Comparison of ENCODE assay signal across 8 cellular contexts in the genomic region with DNA sequence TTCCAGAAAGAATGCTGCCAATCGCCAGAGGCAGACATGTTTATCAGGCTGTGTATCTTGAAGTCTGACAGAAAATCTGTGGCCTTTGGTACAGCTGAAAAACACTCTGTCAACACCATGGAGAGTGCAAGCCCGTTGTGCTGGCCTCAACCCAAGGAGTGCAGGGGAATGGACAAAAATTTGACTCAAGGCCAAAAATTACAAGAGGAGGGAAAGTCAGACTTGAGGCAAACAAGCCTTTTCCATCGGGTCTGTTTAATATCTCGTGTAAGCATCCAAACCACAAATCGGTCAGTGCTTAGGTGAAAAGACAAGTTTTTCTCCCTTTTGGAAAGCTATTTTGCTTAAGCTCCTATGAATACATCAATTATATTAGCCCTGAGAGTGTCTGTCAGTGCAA.
DNase-seq lines count a peak whose midpoint lies in the region; ATAC-seq and TF ChIP-seq lines count a peak whose summit lies in the region.

No MANE protein-coding gene starts in this region.

- in situ Hi-C loops in T47D (cut with HindIII; ENCODE audit: low pct_unique_long_range_greater_than_20kb, low sequenced_read_pairs) = loop anchor here (25.0 kb wide), 1 partner anchor 459 kb away; no protein-coding TSS in a partner anchor

- WGBS in right lobe of liver (ENCODE audit: insufficient coverage, low coverage, low lambda C conversion rate, missing lambda C conversion rate) = 26% methylated on average over 5 of the region's 5 CpGs
- 21 to 28% methylated on average over 5 of the region's 5 CpGs for WGBS in tibial nerve, 2 donors

- H3K9me3 ChIP-seq in MG63 (no peaks in the 10 kb centered on the region), right lobe of liver (no peaks in the 10 kb centered on the region), tibial nerve (no peaks in the 10 kb centered on the region)

- peaks cover under 1% of the 10 kb centered on the region for H3K36me3 Mint-ChIP-seq in activated naive CD4-positive, alpha-beta T cell treated with anti-CD3 and anti-CD28 coated beads, Interleukin-2, amount 10 ng/mL, durations not matched to agents 7 days and 5 days
- peaks cover 3% of the 10 kb centered on the region for H3K36me3 Mint-ChIP-seq in natural killer cell treated with Interleukin-12 subunit alpha and Interleukin-12 subunit beta and Interleukin-15 and Interleukin-18, amount 100 ng/mL, for 72 hours

- TF ChIP-seq CTCF in right lobe of liver (IDR thresholded peaks at IDR 0.05) (no peak), tibial nerve (IDR thresholded peaks at IDR 0.05) (no peak)

- peaks cover 38% of the 10 kb centered on the region for H3K27me3 Mint-ChIP-seq in activated naive CD4-positive, alpha-beta T cell treated with anti-CD3 and anti-CD28 coated beads, Interleukin-2, amount 10 ng/mL, durations not matched to agents 7 days and 5 days
- peaks cover 42 to 70% of the 10 kb centered on the region in 2 donors for H3K27me3 Mint-ChIP-seq in natural killer cell treated with Interleukin-12 subunit alpha and Interleukin-12 subunit beta and Interleukin-15 and Interleukin-18, amount 100 ng/mL, for 72 hours

- H3K4me3 Mint-ChIP-seq in activated naive CD4-positive, alpha-beta T cell treated with anti-CD3 and anti-CD28 coated beads, Interleukin-2, amount 10 ng/mL, durations not matched to agents 7 days and 5 days = no peak overlapping the region
- no peak overlapping the region for H3K4me3 Mint-ChIP-seq in natural killer cell treated with Interleukin-12 subunit alpha and Interleukin-12 subunit beta and Interleukin-15 and Interleukin-18, amount 100 ng/mL, for 72 hours

- intact Hi-C loops in right lobe of liver (cut with DNase I) = no loop called here

- no peak overlapping the region for H3K27ac ChIP-seq in right lobe of liver
- H3K27ac ChIP-seq in tibial nerve = peak overlapping the region in 2 of 4 donors; percentile 58 to 90

- H3K27me3 ChIP-seq in MG63 = no peaks in the 10 kb centered on the region
- H3K27me3 ChIP-seq in right lobe of liver = peaks cover 0 to 10% of the 10 kb centered on the region in 2 donors
- H3K27me3 ChIP-seq in tibial nerve = peaks cover 0 to 16% of the 10 kb centered on the region in 2 donors

- no peaks in the 10 kb centered on the region for H3K4me1 ChIP-seq in right lobe of liver
- peaks cover 4 to 76% (median 9%) of the 10 kb centered on the region in 4 donors for H3K4me1 ChIP-seq in tibial nerve

- no peak overlapping the region for H3K4me3 ChIP-seq in MG63
- H3K4me3 ChIP-seq in right lobe of liver = no peak overlapping the region
- H3K4me3 ChIP-seq in tibial nerve = no peak overlapping the region

- H3K36me3 ChIP-seq in MG63 (no peaks in the 10 kb centered on the region), right lobe of liver (no peaks in the 10 kb centered on the region), tibial nerve (no peaks in the 10 kb centered on the region)

- ATAC-seq in right lobe of liver = peak; percentile 41 to 57 (median 50)
- ATAC-seq in natural killer cell treated with Interleukin-12 subunit alpha and Interleukin-12 subunit beta and Interleukin-15 and Interleukin-18, amount 100 ng/mL, for 72 hours = no peak

- no peak for TF ChIP-seq POLR2A in right lobe of liver (IDR thresholded peaks at IDR 0.05)
- no peak for TF ChIP-seq POLR2A in tibial nerve (IDR thresholded peaks at IDR 0.05)

- DNase-seq in MG63 (peak; percentile 65), T47D (ENCODE audit: low read depth in 1 of 2, low spot score in 1 of 2) (peak; percentile 64 to 95), right lobe of liver (peak in 2 of 3 donors; percentile 56 to 59), tibial nerve (ENCODE audit: low spot score in 2 of 2) (peak; percentile 72 to 75), SIG-M5 treated with dmso at 0.1 percent for 504 hours (lab: John Stamatoyannopoulos, UW; ENCODE audit: unreplicated experiment) (no peak), DMS114 treated with DMSO at 0.1 percent for 48 hours (lab: John Stamatoyannopoulos, UW; ENCODE audit: unreplicated experiment) (no peak)
- DNase-seq in activated naive CD4-positive, alpha-beta T cell treated with anti-CD3 and anti-CD28 coated beads, Interleukin-2, amount 10 ng/mL, durations not matched to agents 7 days and 5 days = no peak
- DNase-seq in natural killer cell treated with Interleukin-12 subunit alpha and Interleukin-12 subunit beta and Interleukin-15 and Interleukin-18, amount 100 ng/mL, for 72 hours (ENCODE audit: low spot score) = no peak

- CTCF ChIA-PET in activated naive CD4-positive, alpha-beta T cell treated with anti-CD3 and anti-CD28 coated beads, Interleukin-2, amount 10 ng/mL, durations not matched to agents 7 days and 5 days (lab: Charles Lee) = interaction anchor here (0.8 kb wide), 1 partner anchor 280 kb away, joined by 3 read pairs; no protein-coding TSS in a partner anchor

- H3K9me3 Mint-ChIP-seq in activated naive CD4-positive, alpha-beta T cell treated with anti-CD3 and anti-CD28 coated beads, Interleukin-2, amount 10 ng/mL, durations not matched to agents 7 days and 5 days = no peaks in the 10 kb centered on the region
- no peaks in the 10 kb centered on the region for H3K9me3 Mint-ChIP-seq in natural killer cell treated with Interleukin-12 subunit alpha and Interleukin-12 subunit beta and Interleukin-15 and Interleukin-18, amount 100 ng/mL, for 72 hours

- TF ChIP-seq EP300 in tibial nerve (IDR thresholded peaks at IDR 0.05) = peak in 1 of 2 donors; percentile 78

- no peak overlapping the region for H3K27ac Mint-ChIP-seq in activated naive CD4-positive, alpha-beta T cell treated with anti-CD3 and anti-CD28 coated beads, Interleukin-2, amount 10 ng/mL, durations not matched to agents 7 days and 5 days
- no peak overlapping the region for H3K27ac Mint-ChIP-seq in natural killer cell treated with Interleukin-12 subunit alpha and Interleukin-12 subunit beta and Interleukin-15 and Interleukin-18, amount 100 ng/mL, for 72 hours

- peaks cover 4% of the 10 kb centered on the region for H3K4me1 Mint-ChIP-seq in activated naive CD4-positive, alpha-beta T cell treated with anti-CD3 and anti-CD28 coated beads, Interleukin-2, amount 10 ng/mL, durations not matched to agents 7 days and 5 days
- H3K4me1 Mint-ChIP-seq in natural killer cell treated with Interleukin-12 subunit alpha and Interleukin-12 subunit beta and Interleukin-15 and Interleukin-18, amount 100 ng/mL, for 72 hours (ENCODE audit: low read depth in 2 of 2) = peaks cover 3 to 5% of the 10 kb centered on the region in 2 donors

Comparison
In these comparisons a context has a peak if more than half of its experiments do, and no peak if none do; other contexts are left out.
1. DNase-seq: peak in MG63 (single experiment), T47D (2 of 2), right lobe of liver (2 of 3) and tibial nerve (2 of 2); none in SIG-M5 treated with dmso at 0.1 percent for 504 hours (single experiment), activated naive CD4-positive, alpha-beta T cell treated with anti-CD3 and anti-CD28 coated beads, Interleukin-2, amount 10 ng/mL, durations not matched to agents 7 days and 5 days (single experiment), natural killer cell treated with Interleukin-12 subunit alpha and Interleukin-12 subunit beta and Interleukin-15 and Interleukin-18, amount 100 ng/mL, for 72 hours (single experiment) and DMS114 treated with DMSO at 0.1 percent for 48 hours (single experiment).
2. ATAC-seq: peak in right lobe of liver (4 of 4); none in natural killer cell treated with Interleukin-12 subunit alpha and Interleukin-12 subunit beta and Interleukin-15 and Interleukin-18, amount 100 ng/mL, for 72 hours (0 of 2).